Comparison of ENCODE assay signal across 11 cellular contexts in the genomic region with DNA sequence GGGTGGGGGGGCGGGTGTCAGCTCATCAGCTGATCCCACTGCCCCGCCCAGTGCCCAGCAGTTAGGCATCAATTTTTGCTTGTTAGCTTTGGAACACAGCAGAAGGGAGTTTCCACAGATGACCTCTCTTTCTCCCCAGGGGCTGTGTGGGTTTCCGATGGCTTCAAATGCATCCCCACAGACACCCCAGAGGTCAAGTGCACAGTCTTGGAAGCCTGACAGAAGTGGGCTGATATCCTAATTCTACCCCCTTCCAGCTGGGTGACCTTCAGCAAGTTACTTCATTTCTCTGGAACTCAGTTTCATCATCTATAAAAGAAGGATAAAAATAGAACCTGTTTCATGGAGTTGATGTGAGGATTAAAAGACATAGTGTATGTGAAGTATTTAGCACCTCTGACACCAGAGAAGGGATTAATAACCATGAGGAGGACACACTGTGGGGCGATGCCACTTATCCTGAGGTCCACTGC. TPM values are rescaled to one million over a fixed set of nuclear protein-coding genes. Genes with fewer than 3 reads are reported as not detected.
A peak's percentile ranks its signal among the peaks of the same experiment; 100 is the strongest.
DNase-seq lines count a peak whose midpoint lies in the region; ATAC-seq lines count a peak whose summit lies in the region.
"Had no signal": no experiment of that assay in that cellular context is flagged by ENCODE, and none has a peak within 500 bp of the region (broad histone marks: within the 10 kb centered on the region; RNA-seq: fewer than 3 reads in every experiment).

No MANE protein-coding gene starts in this region.

- peaks cover 37% of the 10 kb centered on the region for H3K4me1 ChIP-seq in effector memory CD4-positive, alpha-beta T cell (ENCODE audit: control insufficient read depth, insufficient read depth, low read length, poor library complexity, severe bottlenecking)

- no peak overlapping the region for H3K27ac ChIP-seq in effector memory CD4-positive, alpha-beta T cell (ENCODE audit: insufficient read depth, low read length, poor library complexity, severe bottlenecking)
- H3K27ac ChIP-seq: dorsolateral prefrontal cortex had no signal

- H3K4me3 ChIP-seq in effector memory CD4-positive, alpha-beta T cell (ENCODE audit: insufficient read depth, low read depth, low read length, poor library complexity, severe bottlenecking) = no peak overlapping the region
- H3K4me3 ChIP-seq: dorsolateral prefrontal cortex had no signal

- DNase-seq in COLO668 (lab: John Stamatoyannopoulos, UW; ENCODE audit: unreplicated experiment) (peak; percentile 19), LHCN-M2 (ENCODE audit: low read depth) (peak; percentile 57), kidney tubule cell (ENCODE audit: low spot score) (peak; percentile 47), NCI-H1105 (lab: John Stamatoyannopoulos, UW) (no peak), HPDE6-E6E7 (ENCODE audit: extremely low spot score) (no peak), NCI-H2171 treated with DMSO at 0.1 percent for 48 hours (lab: John Stamatoyannopoulos, UW) (no peak)
- DNase-seq in effector memory CD4-positive, alpha-beta T cell = no peak
- DNase-seq: activated CD8-positive, alpha-beta memory T cell treated with anti-CD3 and anti-CD28 coated beads, Interleukin-2, amount 50 U/mL, for 4 hours; dorsolateral prefrontal cortex; naive B cell had no signal

- ATAC-seq in GM21381 (IDR thresholded peaks at IDR 0.05; ENCODE audit: unreplicated experiment) = peak; percentile 42

- no peaks in the 10 kb centered on the region for H3K27me3 ChIP-seq in effector memory CD4-positive, alpha-beta T cell (replicated peaks; ENCODE audit: control insufficient read depth, insufficient read depth, low read length, poor library complexity, severe bottlenecking)

- no peaks in the 10 kb centered on the region for H3K9me3 ChIP-seq in effector memory CD4-positive, alpha-beta T cell (ENCODE audit: control insufficient read depth, low read length)

- peaks cover 11% of the 10 kb centered on the region for H3K36me3 ChIP-seq in effector memory CD4-positive, alpha-beta T cell (ENCODE audit: control insufficient read depth, insufficient read depth, low read length)

RNA-seq across cellular contexts. Expression of gene TTC9, which starts 22.0 kb away (rescaled TPM):
- total RNA-seq in LHCN-M2 (2014; rRNA removed) = 5.1 and 5.6 TPM in 2 replicates
- polyA plus RNA-seq in LHCN-M2 (2012) = 11.1 TPM

Comparison
In these comparisons a context has a peak if more than half of its experiments do, and no peak if none do; other contexts are left out.
1. DNase-seq: peak in COLO668 (single experiment), LHCN-M2 (single experiment) and kidney tubule cell (single experiment); none in NCI-H1105 (single experiment), effector memory CD4-positive, alpha-beta T cell (0 of 3), HPDE6-E6E7 (single experiment) and NCI-H2171 treated with DMSO at 0.1 percent for 48 hours (single experiment).